ENCODE assay signal across 9 cellular contexts in the genomic region with DNA sequence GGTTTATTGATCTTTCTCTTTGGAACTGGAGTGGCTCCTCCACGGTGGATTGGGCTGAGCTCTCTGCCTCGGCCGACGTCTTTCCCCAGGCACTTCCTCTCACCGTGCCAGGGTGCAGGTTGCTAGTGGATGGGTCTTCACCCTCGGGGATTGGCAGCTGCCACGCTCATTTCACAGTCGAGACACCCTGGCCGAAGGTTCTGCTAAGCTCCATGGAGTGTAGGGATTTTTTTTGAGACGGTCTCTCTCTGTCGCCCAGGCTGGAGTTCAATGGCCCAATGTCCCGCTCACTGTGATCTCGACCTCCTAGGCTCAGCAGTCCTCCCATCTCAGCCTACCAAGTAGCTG.
A peak's percentile ranks its signal among the peaks of the same experiment; 100 is the strongest.
DNase-seq lines count a peak whose midpoint lies in the region; ATAC-seq, FAIRE-seq and TF ChIP-seq lines count a peak whose summit lies in the region.
"Had no signal": no experiment of that assay in that cellular context is flagged by ENCODE, and none has a peak within 500 bp of the region (broad histone marks: within the 10 kb centered on the region; RNA-seq: fewer than 3 reads in every experiment).

No MANE protein-coding gene starts in this region.

- no peak overlapping the region; the same call in 1 of the 2 replicates for H3K4me3 ChIP-seq in HUES48 (ENCODE audit: low read depth, low read length)
- H3K4me3 ChIP-seq in keratinocyte (ENCODE audit: control insufficient read depth in 2 of 3, extremely low read depth in 1 of 3, insufficient read depth in 2 of 3, low read depth in 1 of 3, low read length in 3 of 3) = peak overlapping the region in 1 of 3 experiments; percentile 1

- H3K9ac ChIP-seq in HUES48 (ENCODE audit: low read depth, low read length) (no peak overlapping the region), keratinocyte (ENCODE audit: control insufficient read depth, extremely low read depth, insufficient read depth, low read length) (peak overlapping the region; percentile 78)
- H3K9ac ChIP-seq: KMS-11 had no signal

- H3K9me1 ChIP-seq in keratinocyte (ENCODE audit: control insufficient read depth, extremely low read depth, insufficient read depth, low read length) = peaks cover 6% of the 10 kb centered on the region

- CTCF ChIA-PET in activated CD4-positive, alpha-beta memory T cell treated with anti-CD3 and anti-CD28 coated beads for 36 hours (lab: Charles Lee) = interaction anchor here (0.7 to 8.0 kb wide), 8 partner anchors 8 to 91 kb away, joined by 3 to 42 read pairs (median 6); no protein-coding TSS in a partner anchor

- peaks cover 24% of the 10 kb centered on the region for H4K20me1 ChIP-seq in keratinocyte (ENCODE audit: control insufficient read depth, extremely low read depth, insufficient read depth, low read length)

- peaks cover 49% of the 10 kb centered on the region for H3K4me1 Mint-ChIP-seq in activated CD4-positive, alpha-beta memory T cell treated with anti-CD3 and anti-CD28 coated beads for 36 hours (ENCODE audit: low read depth)
- peaks cover 36 to 49% of the 10 kb centered on the region in 2 donors for H3K4me1 Mint-ChIP-seq in stimulated activated naive B cell treated with anti-CD40 and anti-IgM and Interleukin-4, amounts not matched to agents 10 μg/mL and 1 μg/mL and 100 μg/mL, for 72 hours

- H3K4me2 ChIP-seq in keratinocyte (ENCODE audit: control insufficient read depth, extremely low read depth, insufficient read depth, low read depth, low read length) = peak overlapping the region; percentile 85
- H3K4me2 ChIP-seq: KMS-11 had no signal

- peak overlapping the region; percentile 49 for H3K4me3 Mint-ChIP-seq in activated CD4-positive, alpha-beta memory T cell treated with anti-CD3 and anti-CD28 coated beads for 36 hours
- H3K4me3 Mint-ChIP-seq in stimulated activated naive B cell treated with anti-CD40 and anti-IgM and Interleukin-4, amounts not matched to agents 10 μg/mL and 1 μg/mL and 100 μg/mL, for 72 hours = peak overlapping the region; percentile 38 to 74

- peak; percentile 46 for FAIRE-seq in keratinocyte (lab: Jason Lieb, UNC)
- FAIRE-seq: kidney had no signal

- POLR2A ChIA-PET in activated CD4-positive, alpha-beta memory T cell treated with anti-CD3 and anti-CD28 coated beads for 36 hours (lab: Charles Lee) = interaction anchor here (0.8 to 1.8 kb wide), 5 partner anchors 8 to 536 kb away, joined by 3 to 7 read pairs (median 5); no protein-coding TSS in a partner anchor

- no peaks in the 10 kb centered on the region for H3K27me3 Mint-ChIP-seq in activated CD4-positive, alpha-beta memory T cell treated with anti-CD3 and anti-CD28 coated beads for 36 hours
- H3K27me3 Mint-ChIP-seq in stimulated activated naive B cell treated with anti-CD40 and anti-IgM and Interleukin-4, amounts not matched to agents 10 μg/mL and 1 μg/mL and 100 μg/mL, for 72 hours = no peaks in the 10 kb centered on the region

- H2AFZ ChIP-seq in keratinocyte (ENCODE audit: control insufficient read depth, low read length) = no peak overlapping the region

- no peak for TF ChIP-seq CTCF in keratinocyte (optimal IDR thresholded peaks at IDR 0.05 in 1 of 3, IDR thresholded peaks at IDR 0.05 in 1 of 3, conservative IDR thresholded peaks at IDR 0.05 in 1 of 3; ENCODE audit: extremely low read depth in 1 of 3, insufficient read depth in 2 of 3, low read length in 3 of 3)

- H3K79me2 ChIP-seq in keratinocyte (ENCODE audit: control insufficient read depth, insufficient read depth, low read length) = peaks cover 59% of the 10 kb centered on the region

- H3K9me3 ChIP-seq in HUES48 (ENCODE audit: control insufficient read depth, insufficient read depth, low read length) = no peaks in the 10 kb centered on the region
- no peaks in the 10 kb centered on the region for H3K9me3 ChIP-seq in keratinocyte (ENCODE audit: control insufficient read depth, low read depth, low read length)

- H3K27me3 ChIP-seq in HUES48 (ENCODE audit: control insufficient read depth, insufficient read depth, low read length) (no peaks in the 10 kb centered on the region), keratinocyte (ENCODE audit: control insufficient read depth, extremely low read depth, insufficient read depth, low read length) (no peaks in the 10 kb centered on the region)

- no peak for DNase-seq in activated CD4-positive, alpha-beta memory T cell treated with anti-CD3 and anti-CD28 coated beads for 36 hours
- DNase-seq in keratinocyte (ENCODE audit: low read depth, low spot score) (no peak), DMS114 treated with DMSO at 0.1 percent for 48 hours (lab: John Stamatoyannopoulos, UW; ENCODE audit: unreplicated experiment) (no peak), NCI-H82 treated with DMSO at 0.1 percent for 48 hours (lab: John Stamatoyannopoulos, UW; ENCODE audit: unreplicated experiment) (no peak)
- DNase-seq in stimulated activated naive B cell treated with anti-CD40 and anti-IgM and Interleukin-4, amounts not matched to agents 10 μg/mL and 1 μg/mL and 100 μg/mL, for 72 hours = no peak

- ATAC-seq in stimulated activated naive B cell treated with anti-CD40 and anti-IgM and Interleukin-4, amounts not matched to agents 10 μg/mL and 1 μg/mL and 100 μg/mL, for 72 hours (replicated peaks) = peak; percentile 48 to 53
- no peak for ATAC-seq in GM18519 (IDR thresholded peaks at IDR 0.05; ENCODE audit: low FRiP score, unreplicated experiment)

- peaks cover 49% of the 10 kb centered on the region for H3K4me1 ChIP-seq in HUES48 (ENCODE audit: control insufficient read depth, insufficient read depth, low read length)
- H3K4me1 ChIP-seq in keratinocyte (ENCODE audit: control insufficient read depth, extremely low read depth, insufficient read depth, low read length) = peaks cover 76% of the 10 kb centered on the region

- H3K36me3 Mint-ChIP-seq in activated CD4-positive, alpha-beta memory T cell treated with anti-CD3 and anti-CD28 coated beads for 36 hours = no peaks in the 10 kb centered on the region
- peaks cover 3 to 10% of the 10 kb centered on the region in 2 donors for H3K36me3 Mint-ChIP-seq in stimulated activated naive B cell treated with anti-CD40 and anti-IgM and Interleukin-4, amounts not matched to agents 10 μg/mL and 1 μg/mL and 100 μg/mL, for 72 hours

- H3K27ac ChIP-seq in HUES48 (ENCODE audit: low read depth, low read length) (peak overlapping the region; percentile 87), keratinocyte (ENCODE audit: control insufficient read depth, insufficient read depth, low read length) (peak overlapping the region; percentile 90)
- H3K27ac ChIP-seq: KMS-11 had no signal

- dilution Hi-C loops in keratinocyte (cut with MboI; ENCODE audit: extremely low pct_ligation_motif_present, low sequenced_read_pairs) = no loop called here

- peak overlapping the region; percentile 69 for H3K27ac Mint-ChIP-seq in activated CD4-positive, alpha-beta memory T cell treated with anti-CD3 and anti-CD28 coated beads for 36 hours
- peak overlapping the region; percentile 72 for H3K27ac Mint-ChIP-seq in stimulated activated naive B cell treated with anti-CD40 and anti-IgM and Interleukin-4, amounts not matched to agents 10 μg/mL and 1 μg/mL and 100 μg/mL, for 72 hours

- no peaks in the 10 kb centered on the region for H3K9me3 Mint-ChIP-seq in activated CD4-positive, alpha-beta memory T cell treated with anti-CD3 and anti-CD28 coated beads for 36 hours
- no peaks in the 10 kb centered on the region for H3K9me3 Mint-ChIP-seq in stimulated activated naive B cell treated with anti-CD40 and anti-IgM and Interleukin-4, amounts not matched to agents 10 μg/mL and 1 μg/mL and 100 μg/mL, for 72 hours

- intact Hi-C loops in activated CD4-positive, alpha-beta memory T cell treated with anti-CD3 and anti-CD28 coated beads for 36 hours (cut with micrococcal nuclease) = no loop called here

- H3K36me3 ChIP-seq in HUES48 (ENCODE audit: control insufficient read depth, insufficient read depth, low read length) (no peaks in the 10 kb centered on the region), keratinocyte (ENCODE audit: control insufficient read depth in 2 of 2, extremely low read depth in 1 of 2, insufficient read depth in 2 of 2, low read length in 2 of 2) (peaks cover 20% of the 10 kb centered on the region in 2 experiments)
